22 cellular contexts compared by ENCODE assay signal in genomic region chr19:40130013-40130412, GRCh38. TPM values are rescaled to one million over a fixed set of nuclear protein-coding genes. Genes with fewer than 3 reads are reported as not detected.
DNase-seq lines count a peak whose midpoint lies in the region; ATAC-seq, FAIRE-seq and TF ChIP-seq lines count a peak whose summit lies in the region.
"Had no signal": no experiment of that assay in that cellular context is flagged by ENCODE, and none has a peak within 500 bp of the region (broad histone marks: within the 10 kb centered on the region; RNA-seq: fewer than 3 reads in every experiment).

No MANE protein-coding gene starts in this region.

- H3K4me3 ChIP-seq in A549 (no peak overlapping the region), HEK293 (ENCODE audit: low read depth, low read length) (no peak overlapping the region), astrocyte (ENCODE audit: insufficient read depth, low read depth, low read length) (no peak overlapping the region), neural progenitor cell (no peak overlapping the region), suprapubic skin (no peak overlapping the region)
- H3K4me3 ChIP-seq: BLaER1 treated with 17β-estradiol and CSF1 and Interleukin-3, amounts not matched to agents 10 nM and 100 nM had no signal

- no peak for TF ChIP-seq RAD21 in A549 (conservative IDR thresholded peaks at IDR 0.05 in 1 of 2, IDR thresholded peaks at IDR 0.05 in 1 of 2)

- H3K4me1 Mint-ChIP-seq in astrocyte (ENCODE audit: low read depth, unreplicated experiment) (no peaks in the 10 kb centered on the region), neural progenitor cell (no peaks in the 10 kb centered on the region)
- H3K4me1 Mint-ChIP-seq: B cell had no signal

- H3K36me3 ChIP-seq in HEK293 (ENCODE audit: control insufficient read depth in 2 of 2, insufficient read depth in 1 of 2, low read length in 2 of 2) (0 out of 3 replicates have a peak, but pooled peaks cover 0 to 4% of the 10 kb centered on the region in 2 experiments), astrocyte (ENCODE audit: insufficient read depth, low read length) (no peaks in the 10 kb centered on the region), neural progenitor cell (no peaks in the 10 kb centered on the region), suprapubic skin (no peaks in the 10 kb centered on the region)
- H3K36me3 ChIP-seq: BLaER1 treated with 17β-estradiol and CSF1 and Interleukin-3, amounts not matched to agents 10 nM and 100 nM had no signal

- H2AFZ ChIP-seq in astrocyte (ENCODE audit: low read depth, low read length) (no peak overlapping the region), neural progenitor cell (replicated peaks) (no peak overlapping the region)

- H3K4me3 Mint-ChIP-seq in astrocyte (ENCODE audit: unreplicated experiment) (no peak overlapping the region), neural progenitor cell (no peak overlapping the region)
- H3K4me3 Mint-ChIP-seq: B cell; CD4-positive, alpha-beta T cell; CD8-positive, alpha-beta T cell had no signal

- CTCF ChIA-PET in A549 (lab: Yijun Ruan, JAX) (interaction anchor here (5.4 kb wide), 1 partner anchor 10 kb away, joined by 58 read pairs; no protein-coding TSS in a partner anchor), HEK293 (lab: Yijun Ruan, JAX) (interaction anchor here (0.9 to 7.2 kb wide), 2 partner anchors 10 to 36 kb away, joined by 3 to 55 read pairs; no protein-coding TSS in a partner anchor)

- no peak for TF ChIP-seq EP300 in A549 (IDR thresholded peaks at IDR 0.05)
- no peak for TF ChIP-seq EP300 in suprapubic skin (IDR thresholded peaks at IDR 0.05)

- peaks cover 4% of the 10 kb centered on the region for H3K9me3 Mint-ChIP-seq in astrocyte (ENCODE audit: unreplicated experiment)
- H3K9me3 Mint-ChIP-seq in neural progenitor cell = no peaks in the 10 kb centered on the region

- TF ChIP-seq CTCF in A549 (IDR thresholded peaks at IDR 0.05) = no peak
- no peak for TF ChIP-seq CTCF in HEK293 (tag by site-specific recombination; IDR thresholded peaks at IDR 0.05)
- TF ChIP-seq CTCF in astrocyte (IDR thresholded peaks at IDR 0.05; ENCODE audit: insufficient read depth, low read depth, low read length) = no peak
- TF ChIP-seq CTCF in neural progenitor cell (IDR thresholded peaks at IDR 0.05) = no peak
- TF ChIP-seq CTCF in suprapubic skin (IDR thresholded peaks at IDR 0.05) = no peak

- H3K9me3 ChIP-seq in A549 (peaks cover 30% of the 10 kb centered on the region), HEK293 (ENCODE audit: control insufficient read depth, insufficient read depth, low read depth, low read length) (peaks cover 11% of the 10 kb centered on the region), astrocyte (ENCODE audit: insufficient read depth, low read depth, low read length) (no peaks in the 10 kb centered on the region), neural progenitor cell (ENCODE audit: low read depth) (peaks cover 4% of the 10 kb centered on the region), suprapubic skin (peaks cover 7% of the 10 kb centered on the region)

- ATAC-seq in A549 = no peak
- ATAC-seq in HG02981 (IDR thresholded peaks at IDR 0.05; ENCODE audit: unreplicated experiment) = no peak
- ATAC-seq: CD8-positive, alpha-beta T cell had no signal

- POLR2A ChIA-PET in A549 (lab: Yijun Ruan, JAX) (no interaction called here), HEK293 (lab: Yijun Ruan, JAX) (no interaction called here)

- H3K36me3 Mint-ChIP-seq in astrocyte (ENCODE audit: low read depth, unreplicated experiment) (no peaks in the 10 kb centered on the region), neural progenitor cell (no peaks in the 10 kb centered on the region)
- H3K36me3 Mint-ChIP-seq: CD8-positive, alpha-beta T cell had no signal

- H3K9ac ChIP-seq in astrocyte (ENCODE audit: low read length) = no peak overlapping the region
- H3K9ac ChIP-seq in neural progenitor cell = no peak overlapping the region
- H3K9ac ChIP-seq: BLaER1 treated with 17β-estradiol and CSF1 and Interleukin-3, amounts not matched to agents 10 nM and 100 nM had no signal

- H3K4me2 ChIP-seq in A549 (no peak overlapping the region), astrocyte (ENCODE audit: low read length) (no peak overlapping the region), neural progenitor cell (no peak overlapping the region)
- H3K4me2 ChIP-seq: BLaER1 treated with 17β-estradiol and CSF1 and Interleukin-3, amounts not matched to agents 10 nM and 100 nM had no signal

- H3K27ac ChIP-seq in A549 (no peak overlapping the region), HEK293 (ENCODE audit: extremely low read depth, low read depth, low read length) (no peak overlapping the region), astrocyte (ENCODE audit: low read depth, low read length) (no peak overlapping the region), neural progenitor cell (no peak overlapping the region), suprapubic skin (no peak overlapping the region)
- H3K27ac ChIP-seq: BLaER1 treated with 17β-estradiol and CSF1 and Interleukin-3, amounts not matched to agents 10 nM and 100 nM; C4-2B had no signal

- no peaks in the 10 kb centered on the region for H3K27me3 ChIP-seq in astrocyte (ENCODE audit: insufficient read depth, low read length)
- H3K27me3 ChIP-seq in neural progenitor cell = peaks cover 7% of the 10 kb centered on the region
- peaks cover 14% of the 10 kb centered on the region for H3K27me3 ChIP-seq in suprapubic skin
- H3K27me3 ChIP-seq: BLaER1 treated with 17β-estradiol and CSF1 and Interleukin-3, amounts not matched to agents 10 nM and 100 nM had no signal

- no peaks in the 10 kb centered on the region for H4K20me1 ChIP-seq in astrocyte (ENCODE audit: insufficient read depth, low read length)
- H4K20me1 ChIP-seq in neural progenitor cell (ENCODE audit: low read depth) = no peaks in the 10 kb centered on the region
- H4K20me1 ChIP-seq: BLaER1 treated with 17β-estradiol and CSF1 and Interleukin-3, amounts not matched to agents 10 nM and 100 nM had no signal

- no peak for TF ChIP-seq POLR2A in A549 (IDR thresholded peaks at IDR 0.05; ENCODE audit: low read length)
- no peak for TF ChIP-seq POLR2A in suprapubic skin (IDR thresholded peaks at IDR 0.05)

- FAIRE-seq in A549 (lab: Jason Lieb, UNC) (peak; percentile 99), astrocyte (lab: Jason Lieb, UNC) (peak; percentile 13)
- FAIRE-seq: A204.1, D721Med, G401.6, GM12891, GM19239 had no signal

- no peaks in the 10 kb centered on the region for H3K4me1 ChIP-seq in A549
- H3K4me1 ChIP-seq in HEK293 (ENCODE audit: control insufficient read depth, insufficient read depth, low read length) = no peaks in the 10 kb centered on the region
- H3K4me1 ChIP-seq in astrocyte (ENCODE audit: insufficient read depth, low read length) = no peaks in the 10 kb centered on the region
- H3K4me1 ChIP-seq in neural progenitor cell = peaks cover 3% of the 10 kb centered on the region
- no peaks in the 10 kb centered on the region for H3K4me1 ChIP-seq in suprapubic skin
- H3K4me1 ChIP-seq: BLaER1 treated with 17β-estradiol and CSF1 and Interleukin-3, amounts not matched to agents 10 nM and 100 nM; Caco-2 had no signal

- H3K79me2 ChIP-seq in astrocyte (ENCODE audit: insufficient read depth, low read length) = no peaks in the 10 kb centered on the region
- H3K79me2 ChIP-seq in neural progenitor cell (ENCODE audit: low read depth) = no peaks in the 10 kb centered on the region

- DNase-seq in A549 (ENCODE audit: low read depth in 1 of 2, low spot score in 1 of 2) (no peak), astrocyte (ENCODE audit: low read depth) (no peak), neural progenitor cell (ENCODE audit: low spot score) (no peak), suprapubic skin (ENCODE audit: low spot score in 2 of 2) (no peak)
- DNase-seq: 8988T; AML-193; Caco-2; Calu3; CD4-positive, alpha-beta T cell; CD8-positive, alpha-beta T cell; DMS79 treated with DMSO at 0.1 percent for 48 hours; GF-D8 had no signal

- H3K27me3 Mint-ChIP-seq in astrocyte (ENCODE audit: low read depth, unreplicated experiment) = peaks cover 52% of the 10 kb centered on the region
- H3K27me3 Mint-ChIP-seq in neural progenitor cell (ENCODE audit: insufficient read depth, low read depth) = peaks cover 6% of the 10 kb centered on the region

- no peaks in the 10 kb centered on the region for H3F3A ChIP-seq in neural progenitor cell (ENCODE audit: low read depth)

- H3K27ac Mint-ChIP-seq in astrocyte (ENCODE audit: unreplicated experiment) = no peak overlapping the region
- H3K27ac Mint-ChIP-seq in neural progenitor cell = no peak overlapping the region
- H3K27ac Mint-ChIP-seq: B cell; CD4-positive, alpha-beta T cell; CD8-positive, alpha-beta T cell had no signal

TF ChIP-seq in A549, 52 proteins besides CTCF, POLR2A, EP300 and RAD21:
- TF ChIP-seq CHD2 (IDR thresholded peaks at IDR 0.05; ENCODE audit: low read length, partially characterized antibody) (no peak), CBX8 (IDR thresholded peaks at IDR 0.05) (no peak), MAZ (IDR thresholded peaks at IDR 0.05; ENCODE audit: borderline replicate concordance, low read depth, low read length) (no peak), ZFP36 (IDR thresholded peaks at IDR 0.05; ENCODE audit: borderline replicate concordance, partially characterized antibody) (no peak), HOXA7 (CRISPR knock-in tag; IDR thresholded peaks at IDR 0.05) (no peak)
TF ChIP-seq in A549: peak in this region for 0.

TF ChIP-seq in HEK293, 187 proteins besides CTCF, POLR2A, EP300 and RAD21 (continues in another document):
- TF ChIP-seq ZNF169 (tag by site-specific recombination; IDR thresholded peaks at IDR 0.05) (no peak), ZNF114 (tag by site-specific recombination; IDR thresholded peaks at IDR 0.05) (no peak), ZNF660 (tag by site-specific recombination; IDR thresholded peaks at IDR 0.05) (no peak)
- TF ChIP-seq, protein P1, sequence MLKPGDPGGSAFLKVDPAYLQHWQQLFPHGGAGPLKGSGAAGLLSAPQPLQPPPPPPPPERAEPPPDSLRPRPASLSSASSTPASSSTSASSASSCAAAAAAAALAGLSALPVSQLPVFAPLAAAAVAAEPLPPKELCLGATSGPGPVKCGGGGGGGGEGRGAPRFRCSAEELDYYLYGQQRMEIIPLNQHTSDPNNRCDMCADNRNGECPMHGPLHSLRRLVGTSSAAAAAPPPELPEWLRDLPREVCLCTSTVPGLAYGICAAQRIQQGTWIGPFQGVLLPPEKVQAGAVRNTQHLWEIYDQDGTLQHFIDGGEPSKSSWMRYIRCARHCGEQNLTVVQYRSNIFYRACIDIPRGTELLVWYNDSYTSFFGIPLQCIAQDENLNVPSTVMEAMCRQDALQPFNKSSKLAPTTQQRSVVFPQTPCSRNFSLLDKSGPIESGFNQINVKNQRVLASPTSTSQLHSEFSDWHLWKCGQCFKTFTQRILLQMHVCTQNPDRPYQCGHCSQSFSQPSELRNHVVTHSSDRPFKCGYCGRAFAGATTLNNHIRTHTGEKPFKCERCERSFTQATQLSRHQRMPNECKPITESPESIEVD (tag by site-specific recombination; IDR thresholded peaks at IDR 0.05) = no peak

RNA-seq across cellular contexts. Expression of gene ZNF780A, which starts 39.3 kb away (rescaled TPM):
- 39.3 and 48.1 TPM in 2 replicates for polyA plus RNA-seq in A549 (2011; rRNA removed)
- polyA plus RNA-seq in A549 (2012; cell fraction: cytosol; rRNA removed) = 18.2 and 22.6 TPM in 2 replicates
- polyA plus RNA-seq in A549 (2012; cell fraction: nucleus; rRNA removed) = 5.3 and 11.4 TPM in 2 replicates
- polyA plus RNA-seq in A549 (2017; fragmentation: RNase III; extraction: RNeasy Plus Mini Kit Qiagen cat#74134 plus additional on column Dnase treatment) = 32.8 to 37.9 TPM (median 35.4 TPM) in 3 replicates
- polyA minus RNA-seq in A549 (2011; rRNA and poly(A)+ RNA removed) = 22.7 and 40.3 TPM in 2 replicates
- total RNA-seq in astrocyte = 17.3 and 18.7 TPM in 2 replicates
- 30.2 and 32.9 TPM in 2 replicates for total RNA-seq in neural progenitor cell (ENCODE audit: low replicate concordance)
- total RNA-seq in suprapubic skin = 10 to 100 TPM in 2 of 4 donors, 1 to 10 TPM in 2; 2.2 to 21.1 (median 7.8) TPM
